In the genomic region with DNA sequence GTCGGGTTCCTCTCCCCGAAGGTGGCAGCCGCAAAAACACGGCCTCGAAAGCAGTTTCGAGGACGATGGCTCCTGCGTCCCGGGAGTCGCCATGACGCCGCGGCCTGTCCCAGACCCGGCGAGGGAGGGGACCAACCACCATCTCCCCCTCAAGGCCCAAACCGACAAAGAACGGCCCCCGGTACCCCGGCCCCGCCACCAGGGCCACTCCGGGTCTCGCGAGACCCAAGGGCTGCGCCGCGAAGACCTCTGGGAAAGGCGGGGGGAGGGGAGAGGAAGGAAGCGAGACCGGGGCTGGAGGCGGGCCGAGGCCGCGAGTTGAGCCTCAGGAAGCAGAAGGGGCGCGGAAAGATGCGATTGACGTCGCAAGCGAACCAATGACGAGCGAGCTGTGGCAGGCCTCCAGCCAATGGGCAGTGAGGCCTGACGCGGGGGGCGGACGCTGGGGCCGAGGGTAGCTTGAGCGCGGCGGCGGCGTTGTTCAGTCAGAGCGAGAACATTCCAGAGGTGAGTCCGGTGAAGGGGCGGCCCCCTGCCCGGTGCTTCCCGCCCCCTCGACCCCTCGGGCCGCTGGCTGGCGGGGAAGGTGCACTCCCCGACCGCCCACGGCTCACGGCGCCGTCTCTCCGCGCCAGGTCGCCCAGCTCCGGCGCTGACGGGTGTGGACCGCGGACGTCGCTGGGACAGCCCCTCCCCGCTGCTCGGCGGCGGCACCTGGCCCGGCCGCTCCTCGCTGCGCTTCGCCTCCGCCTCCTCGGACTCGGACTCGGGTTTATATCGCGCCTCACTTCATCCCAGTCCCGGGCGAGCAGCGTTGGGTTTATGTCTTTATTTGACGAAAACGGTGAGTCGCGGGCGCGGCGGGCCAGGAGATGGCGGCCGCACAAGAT, we compare ENCODE assay signal across 8 cellular contexts. TPM values are rescaled to one million over a fixed set of nuclear protein-coding genes. Genes with fewer than 3 reads are reported as not detected.
DNase-seq lines count a peak whose midpoint lies in the region; ATAC-seq, FAIRE-seq and TF ChIP-seq lines count a peak whose summit lies in the region.

A gene (plus strand): TSS at position 484 of the 890 bp plus-strand sequence. CDS start 1,624 bp downstream, outside the sequence.

- peak; percentile 89 for DNase-seq in A172 (ENCODE audit: low spot score)
- DNase-seq in NCI-H2107 treated with DMSO at 0.1 percent for 48 hours (lab: John Stamatoyannopoulos, UW; ENCODE audit: unreplicated experiment) = peak; percentile 98
- peak; percentile 99 to 100 (median 100) for DNase-seq in body of pancreas
- DNase-seq in iPS DF 19.7 (ENCODE audit: low read depth, low spot score) = peak; percentile 84
- peak; percentile 100 for DNase-seq in sigmoid colon

- H3K9me3 ChIP-seq in body of pancreas (no peaks in the 10 kb centered on the region), sigmoid colon (no peaks in the 10 kb centered on the region)

- H3K27ac ChIP-seq in body of pancreas (peak within 1 kb of the TSS; percentile 99 to 100 (median 100)), sigmoid colon (peak within 1 kb of the TSS; percentile 99 to 100 (median 100))

- ATAC-seq in GM18520 (IDR thresholded peaks at IDR 0.05; ENCODE audit: unreplicated experiment) (peak; percentile 88), HG03064 (IDR thresholded peaks at IDR 0.05; ENCODE audit: low read depth, unreplicated experiment) (peak; percentile 80), body of pancreas (peak; percentile 94)

- H3K36me3 ChIP-seq in body of pancreas (replicated peaks in 1 of 2; ENCODE audit: insufficient read depth in 1 of 2, low read depth in 2 of 2) = peaks cover 12 to 26% of the 10 kb centered on the region in 2 donors
- H3K36me3 ChIP-seq in sigmoid colon = peaks cover 35 to 38% (median 36%) of the 10 kb centered on the region in 4 donors

- TF ChIP-seq POLR2A in body of pancreas (IDR thresholded peaks at IDR 0.05) (peak; percentile 99 to 100 (median 100)), sigmoid colon (IDR thresholded peaks at IDR 0.05) (peak; percentile 92 to 96)

- peaks cover 32% of the 10 kb centered on the region for H3K4me1 ChIP-seq in body of pancreas
- peaks cover 0 to 44% (median 26%) of the 10 kb centered on the region in 4 donors for H3K4me1 ChIP-seq in sigmoid colon

- H3K27me3 ChIP-seq in body of pancreas (no peaks in the 10 kb centered on the region), sigmoid colon (no peaks in the 10 kb centered on the region)

- TF ChIP-seq EP300 in sigmoid colon (IDR thresholded peaks at IDR 0.05) = peak in 1 of 4 donors; percentile 78

- WGBS in body of pancreas, 2 donors = 0% methylated on average over 3 to 73 of the region's 103 CpGs
- 0% methylated on average over 103 of the region's 103 CpGs for WGBS in sigmoid colon, 2 donors

- TF ChIP-seq CTCF in body of pancreas (IDR thresholded peaks at IDR 0.05) (peak in 5 of 7 experiments; percentile 14 to 87 (median 68)), sigmoid colon (IDR thresholded peaks at IDR 0.05) (peak; percentile 21 to 58 (median 43))

- peak; percentile 76 for FAIRE-seq in TTC549 (lab: Jason Lieb, UNC)

- intact Hi-C loops in body of pancreas (cut with DNase I) (no loop called here), sigmoid colon (cut with DNase I) (loop anchor here (1.0 to 10.0 kb wide), 2 partner anchors 51 to 161 kb away; a partner anchor contains a TSS)

- peak within 1 kb of the TSS; percentile 88 to 100 for H3K4me3 ChIP-seq in body of pancreas
- peak within 1 kb of the TSS; percentile 91 to 98 (median 98) for H3K4me3 ChIP-seq in sigmoid colon

RNA-seq across cellular contexts. Expression of the gene that starts here (rescaled TPM):
- total RNA-seq in A172 (2014; rRNA removed; shearing (Covaris generic)) = 70.8 and 85.0 TPM in 2 replicates
- total RNA-seq in body of pancreas (100 to 1,000 TPM in 1 of 2 donors, 10 to 100 TPM in 1; 85.6 to 234 TPM), sigmoid colon (100 to 1,000 TPM; 170 to 305 (median 215) TPM)
- polyA plus RNA-seq in sigmoid colon = 100 to 1,000 TPM in 1 of 3 donors, 10 to 100 TPM in 2; 70.3 to 138 (median 87.2) TPM

Comparison
In these comparisons a context has a peak if more than half of its experiments do, and no peak if none do; other contexts are left out.
1. Peak in every context shown above with its lines: DNase-seq, ATAC-seq, H3K4me3 ChIP-seq and H3K27ac ChIP-seq.